Comparison of ENCODE assay signal across 22 cellular contexts in the genomic region with DNA sequence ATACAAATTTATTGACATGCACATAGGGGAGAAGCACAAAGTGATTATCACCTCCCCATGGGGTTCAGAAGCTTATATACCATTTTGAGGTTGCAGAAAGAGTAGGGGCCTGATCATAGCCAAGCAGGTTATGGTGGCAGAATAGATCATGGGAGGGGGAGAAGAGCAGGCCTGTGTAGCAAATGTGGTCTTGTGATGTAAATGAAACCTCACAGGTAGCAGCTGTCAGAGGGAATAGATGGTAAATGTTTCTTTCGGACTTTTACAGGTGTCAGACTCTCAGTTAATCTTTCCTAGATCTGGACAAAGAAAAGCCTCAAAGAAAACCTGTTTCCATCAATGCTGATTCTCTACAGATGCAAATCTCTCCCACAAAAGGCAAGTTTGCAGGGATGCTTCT.
DNase-seq lines count a peak whose midpoint lies in the region; ATAC-seq, FAIRE-seq and TF ChIP-seq lines count a peak whose summit lies in the region.
"Had no signal": no experiment of that assay in that cellular context is flagged by ENCODE, and none has a peak within 500 bp of the region (broad histone marks: within the 10 kb centered on the region; RNA-seq: fewer than 3 reads in every experiment).

No MANE protein-coding gene starts in this region.

- no peak overlapping the region for H3K4me3 ChIP-seq in small intestine (ENCODE audit: low read depth in 1 of 2, low read length in 2 of 2)
- H3K4me3 ChIP-seq: A549; BLaER1 treated with 17β-estradiol and CSF1 and Interleukin-3, amounts not matched to agents 10 nM and 100 nM had no signal

- 69 to 77% (median 71%) methylated on average over 1 of the region's 1 CpG for WGBS in small intestine, 3 donors

- H3K4me1 Mint-ChIP-seq in WTC11: peaks cover 27% of the 10 kb centered on the region
- H3K4me1 Mint-ChIP-seq: T-helper 17 cell had no signal

- POLR2A ChIA-PET in WTC11 (lab: Charles Lee): no interaction called here

- H3K27me3 ChIP-seq in small intestine (ENCODE audit: control insufficient read depth in 2 of 2, insufficient read depth in 2 of 2, low read length in 2 of 2): no peaks in the 10 kb centered on the region
- H3K27me3 ChIP-seq: BLaER1 treated with 17β-estradiol and CSF1 and Interleukin-3, amounts not matched to agents 10 nM and 100 nM had no signal

- CTCF ChIA-PET in WTC11 (lab: Charles Lee): no interaction called here

- no peaks in the 10 kb centered on the region for H3K4me1 ChIP-seq in small intestine (ENCODE audit: control insufficient read depth in 2 of 2, insufficient read depth in 1 of 2, low read depth in 1 of 2, low read length in 1 of 2)
- H3K4me1 ChIP-seq: A549 had no signal

- H3K27ac ChIP-seq in small intestine (ENCODE audit: low read depth in 1 of 2, low read length in 1 of 2): no peak overlapping the region
- H3K27ac ChIP-seq: A549; BLaER1 treated with 17β-estradiol and CSF1 and Interleukin-3, amounts not matched to agents 10 nM and 100 nM; HL-60; RWPE1 had no signal

- H3K27ac Mint-ChIP-seq in WTC11: no peak overlapping the region
- H3K27ac Mint-ChIP-seq: IgD-negative memory B cell, T-helper 17 cell had no signal

- TF ChIP-seq CTCF in WTC11 (IDR thresholded peaks at IDR 0.05): no peak

- no peak for DNase-seq in WTC11 (ENCODE audit: low spot score)
- no peak for DNase-seq in NCI-H1092 (lab: John Stamatoyannopoulos, UW)
- no peak for DNase-seq in small intestine
- DNase-seq: CD8-positive, alpha-beta memory T cell; DMS79 treated with DMSO at 0.1 percent for 48 hours; Kasumi-1; NCI-H2029; NCI-H2171 treated with DMSO at 0.1 percent for 48 hours; NCI-H774; PC-3; T-helper 17 cell had no signal

- no peaks in the 10 kb centered on the region for H3K9me3 ChIP-seq in small intestine (ENCODE audit: control insufficient read depth, low read depth)
- H3K9me3 ChIP-seq: A549; BLaER1 treated with 17β-estradiol and CSF1 and Interleukin-3, amounts not matched to agents 10 nM and 100 nM had no signal

- ATAC-seq in GM18508 (IDR thresholded peaks at IDR 0.05; ENCODE audit: insufficient read depth, unreplicated experiment) (peak; percentile 52), GM19452 (IDR thresholded peaks at IDR 0.05; ENCODE audit: unreplicated experiment) (peak; percentile 73), HG02642 (IDR thresholded peaks at IDR 0.05; ENCODE audit: poor library complexity, unreplicated experiment) (peak; percentile 57), WTC11 (peak; percentile 58), GM18858 (IDR thresholded peaks at IDR 0.05; ENCODE audit: unreplicated experiment) (no peak)
- ATAC-seq: A549, PC-3, T-helper 17 cell had no signal

- H3K9me3 Mint-ChIP-seq in WTC11: no peaks in the 10 kb centered on the region
- H3K9me3 Mint-ChIP-seq: CD8-positive, alpha-beta memory T cell had no signal

- no peak for FAIRE-seq in small intestine (lab: Jason Lieb, UNC)
- FAIRE-seq: A549, D721Med, HTR-8/SVneo had no signal

- H3K27me3 Mint-ChIP-seq in WTC11 (ENCODE audit: low read depth): no peaks in the 10 kb centered on the region
- H3K27me3 Mint-ChIP-seq: CD8-positive, alpha-beta memory T cell; T-helper 17 cell had no signal

- H3K36me3 Mint-ChIP-seq in WTC11: no peaks in the 10 kb centered on the region
- H3K36me3 Mint-ChIP-seq: IgD-negative memory B cell had no signal

- no peaks in the 10 kb centered on the region for H3K36me3 ChIP-seq in small intestine (ENCODE audit: control insufficient read depth in 2 of 2, insufficient read depth in 2 of 2, low read length in 2 of 2)
- H3K36me3 ChIP-seq: BLaER1 treated with 17β-estradiol and CSF1 and Interleukin-3, amounts not matched to agents 10 nM and 100 nM had no signal

- H3K4me3 Mint-ChIP-seq in WTC11: no peak overlapping the region
- H3K4me3 Mint-ChIP-seq: CD8-positive, alpha-beta memory T cell; IgD-negative memory B cell; T-helper 17 cell had no signal

TF ChIP-seq in WTC11, 78 proteins besides CTCF, POLR2A, EP300 and RAD21:
- TF ChIP-seq ZNF396 (CRISPR knock-in tag; IDR thresholded peaks at IDR 0.05; ENCODE audit: borderline replicate concordance): no peak
- TF ChIP-seq, protein P1, sequence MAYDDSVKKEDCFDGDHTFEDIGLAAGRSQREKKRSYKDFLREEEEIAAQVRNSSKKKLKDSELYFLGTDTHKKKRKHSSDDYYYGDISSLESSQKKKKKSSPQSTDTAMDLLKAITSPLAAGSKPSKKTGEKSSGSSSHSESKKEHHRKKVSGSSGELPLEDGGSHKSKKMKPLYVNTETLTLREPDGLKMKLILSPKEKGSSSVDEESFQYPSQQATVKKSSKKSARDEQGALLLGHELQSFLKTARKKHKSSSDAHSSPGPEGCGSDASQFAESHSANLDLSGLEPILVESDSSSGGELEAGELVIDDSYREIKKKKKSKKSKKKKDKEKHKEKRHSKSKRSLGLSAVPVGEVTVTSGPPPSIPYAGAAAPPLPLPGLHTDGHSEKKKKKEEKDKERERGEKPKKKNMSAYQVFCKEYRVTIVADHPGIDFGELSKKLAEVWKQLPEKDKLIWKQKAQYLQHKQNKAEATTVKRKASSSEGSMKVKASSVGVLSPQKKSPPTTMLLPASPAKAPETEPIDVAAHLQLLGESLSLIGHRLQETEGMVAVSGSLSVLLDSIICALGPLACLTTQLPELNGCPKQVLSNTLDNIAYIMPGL (CRISPR knock-in tag; IDR thresholded peaks at IDR 0.05): no peak
- TF ChIP-seq RELA (CRISPR knock-in tag; IDR thresholded peaks at IDR 0.05; ENCODE audit: borderline replicate concordance): no peak
- TF ChIP-seq TP53 (CRISPR knock-in tag; IDR thresholded peaks at IDR 0.05): no peak
- TF ChIP-seq, protein P2, sequence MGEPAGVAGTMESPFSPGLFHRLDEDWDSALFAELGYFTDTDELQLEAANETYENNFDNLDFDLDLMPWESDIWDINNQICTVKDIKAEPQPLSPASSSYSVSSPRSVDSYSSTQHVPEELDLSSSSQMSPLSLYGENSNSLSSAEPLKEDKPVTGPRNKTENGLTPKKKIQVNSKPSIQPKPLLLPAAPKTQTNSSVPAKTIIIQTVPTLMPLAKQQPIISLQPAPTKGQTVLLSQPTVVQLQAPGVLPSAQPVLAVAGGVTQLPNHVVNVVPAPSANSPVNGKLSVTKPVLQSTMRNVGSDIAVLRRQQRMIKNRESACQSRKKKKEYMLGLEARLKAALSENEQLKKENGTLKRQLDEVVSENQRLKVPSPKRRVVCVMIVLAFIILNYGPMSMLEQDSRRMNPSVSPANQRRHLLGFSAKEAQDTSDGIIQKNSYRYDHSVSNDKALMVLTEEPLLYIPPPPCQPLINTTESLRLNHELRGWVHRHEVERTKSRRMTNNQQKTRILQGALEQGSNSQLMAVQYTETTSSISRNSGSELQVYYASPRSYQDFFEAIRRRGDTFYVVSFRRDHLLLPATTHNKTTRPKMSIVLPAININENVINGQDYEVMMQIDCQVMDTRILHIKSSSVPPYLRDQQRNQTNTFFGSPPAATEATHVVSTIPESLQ (CRISPR knock-in tag; IDR thresholded peaks at IDR 0.05): no peak
- TF ChIP-seq, protein P3, sequence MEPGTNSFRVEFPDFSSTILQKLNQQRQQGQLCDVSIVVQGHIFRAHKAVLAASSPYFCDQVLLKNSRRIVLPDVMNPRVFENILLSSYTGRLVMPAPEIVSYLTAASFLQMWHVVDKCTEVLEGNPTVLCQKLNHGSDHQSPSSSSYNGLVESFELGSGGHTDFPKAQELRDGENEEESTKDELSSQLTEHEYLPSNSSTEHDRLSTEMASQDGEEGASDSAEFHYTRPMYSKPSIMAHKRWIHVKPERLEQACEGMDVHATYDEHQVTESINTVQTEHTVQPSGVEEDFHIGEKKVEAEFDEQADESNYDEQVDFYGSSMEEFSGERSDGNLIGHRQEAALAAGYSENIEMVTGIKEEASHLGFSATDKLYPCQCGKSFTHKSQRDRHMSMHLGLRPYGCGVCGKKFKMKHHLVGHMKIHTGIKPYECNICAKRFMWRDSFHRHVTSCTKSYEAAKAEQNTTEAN (CRISPR knock-in tag; IDR thresholded peaks at IDR 0.05): no peak
- no peak for TF ChIP-seq NR3C1 (CRISPR knock-in tag; conservative IDR thresholded peaks at IDR 0.05; ENCODE audit: low read depth)
- no peak for TF ChIP-seq MXD4 (CRISPR knock-in tag; IDR thresholded peaks at IDR 0.05; ENCODE audit: borderline replicate concordance)
- TF ChIP-seq, protein P4, sequence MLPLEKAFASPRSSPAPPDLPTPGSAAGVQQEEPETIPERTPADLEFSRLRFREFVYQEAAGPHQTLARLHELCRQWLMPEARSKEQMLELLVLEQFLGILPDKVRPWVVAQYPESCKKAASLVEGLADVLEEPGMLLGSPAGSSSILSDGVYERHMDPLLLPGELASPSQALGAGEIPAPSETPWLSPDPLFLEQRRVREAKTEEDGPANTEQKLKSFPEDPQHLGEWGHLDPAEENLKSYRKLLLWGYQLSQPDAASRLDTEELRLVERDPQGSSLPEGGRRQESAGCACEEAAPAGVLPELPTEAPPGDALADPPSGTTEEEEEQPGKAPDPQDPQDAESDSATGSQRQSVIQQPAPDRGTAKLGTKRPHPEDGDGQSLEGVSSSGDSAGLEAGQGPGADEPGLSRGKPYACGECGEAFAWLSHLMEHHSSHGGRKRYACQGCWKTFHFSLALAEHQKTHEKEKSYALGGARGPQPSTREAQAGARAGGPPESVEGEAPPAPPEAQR (CRISPR knock-in tag; IDR thresholded peaks at IDR 0.05): no peak
- no peak for TF ChIP-seq TEAD1 (CRISPR knock-in tag; IDR thresholded peaks at IDR 0.05)
- TF ChIP-seq FOXK1 (CRISPR knock-in tag; IDR thresholded peaks at IDR 0.05): no peak
- TF ChIP-seq TEAD4 (CRISPR knock-in tag; IDR thresholded peaks at IDR 0.05): no peak
- no peak for TF ChIP-seq GABPB1 (CRISPR knock-in tag; IDR thresholded peaks at IDR 0.05)
- TF ChIP-seq ETV6 (CRISPR knock-in tag; IDR thresholded peaks at IDR 0.05): no peak
- no peak for TF ChIP-seq ZBTB21 (CRISPR knock-in tag; IDR thresholded peaks at IDR 0.05; ENCODE audit: borderline replicate concordance)
- TF ChIP-seq, protein P5, sequence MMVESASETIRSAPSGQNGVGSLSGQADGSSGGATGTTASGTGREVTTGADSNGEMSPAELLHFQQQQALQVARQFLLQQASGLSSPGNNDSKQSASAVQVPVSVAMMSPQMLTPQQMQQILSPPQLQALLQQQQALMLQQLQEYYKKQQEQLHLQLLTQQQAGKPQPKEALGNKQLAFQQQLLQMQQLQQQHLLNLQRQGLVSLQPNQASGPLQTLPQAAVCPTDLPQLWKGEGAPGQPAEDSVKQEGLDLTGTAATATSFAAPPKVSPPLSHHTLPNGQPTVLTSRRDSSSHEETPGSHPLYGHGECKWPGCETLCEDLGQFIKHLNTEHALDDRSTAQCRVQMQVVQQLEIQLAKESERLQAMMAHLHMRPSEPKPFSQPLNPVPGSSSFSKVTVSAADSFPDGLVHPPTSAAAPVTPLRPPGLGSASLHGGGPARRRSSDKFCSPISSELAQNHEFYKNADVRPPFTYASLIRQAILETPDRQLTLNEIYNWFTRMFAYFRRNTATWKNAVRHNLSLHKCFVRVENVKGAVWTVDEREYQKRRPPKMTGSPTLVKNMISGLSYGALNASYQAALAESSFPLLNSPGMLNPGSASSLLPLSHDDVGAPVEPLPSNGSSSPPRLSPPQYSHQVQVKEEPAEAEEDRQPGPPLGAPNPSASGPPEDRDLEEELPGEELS (CRISPR knock-in tag; IDR thresholded peaks at IDR 0.05): no peak
